8 cellular contexts compared by ENCODE assay signal in the genomic region with DNA sequence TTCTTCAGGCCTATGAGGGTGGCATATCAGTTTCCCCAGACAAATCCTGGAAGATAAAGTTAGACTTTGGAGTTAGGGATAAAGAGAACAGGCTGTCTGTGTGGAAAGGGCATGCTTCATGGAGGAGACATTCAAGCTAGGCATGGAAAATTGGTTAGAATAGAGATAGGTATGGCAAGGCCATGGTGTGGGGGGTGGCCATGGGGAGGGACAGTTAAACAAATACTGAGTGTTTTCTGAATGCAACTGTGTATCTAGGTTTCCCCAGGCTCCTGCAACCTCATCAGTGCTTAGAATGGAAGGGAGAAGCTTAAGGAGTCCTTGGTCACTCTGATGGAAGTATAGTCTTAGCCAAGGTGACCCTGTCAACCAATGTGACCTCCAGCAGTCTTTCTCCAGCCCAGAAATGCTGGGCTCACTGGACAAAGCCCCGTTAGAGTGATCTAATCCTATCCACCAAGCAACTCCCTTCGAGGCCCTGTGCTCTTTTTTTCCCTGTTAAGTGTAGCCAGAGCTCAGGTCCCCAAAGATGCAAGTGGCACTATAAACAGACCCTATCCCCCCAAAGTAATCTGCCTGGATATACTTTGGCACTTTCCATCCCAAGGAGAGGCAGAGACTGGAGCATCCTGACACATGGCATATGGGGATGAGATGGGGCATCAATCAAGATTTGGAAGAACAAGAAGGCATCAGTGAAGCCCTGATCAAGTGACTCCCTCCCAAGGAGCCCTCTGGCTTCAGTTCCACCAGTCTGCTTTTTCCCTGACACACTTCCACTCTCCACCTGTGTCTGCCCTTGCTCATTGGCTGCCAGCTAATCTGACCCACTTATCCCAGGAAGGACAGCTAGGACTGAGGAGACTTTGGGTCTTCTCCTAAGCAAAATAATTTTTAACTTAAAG. TPM values are rescaled to one million over a fixed set of nuclear protein-coding genes. Genes with fewer than 3 reads are reported as not detected.
A peak's percentile ranks its signal among the peaks of the same experiment; 100 is the strongest.
DNase-seq lines count a peak whose midpoint lies in the region; ATAC-seq, FAIRE-seq and TF ChIP-seq lines count a peak whose summit lies in the region.

No MANE protein-coding gene starts in this region.

- no peak for TF ChIP-seq CTCF in AG09309 (IDR thresholded peaks at IDR 0.05; ENCODE audit: control insufficient read depth, insufficient read depth, low read depth, low read length, missing control alignments)
- TF ChIP-seq CTCF in keratinocyte (optimal IDR thresholded peaks at IDR 0.05 in 1 of 3, IDR thresholded peaks at IDR 0.05 in 1 of 3, conservative IDR thresholded peaks at IDR 0.05 in 1 of 3; ENCODE audit: extremely low read depth in 1 of 3, insufficient read depth in 2 of 3, low read length in 3 of 3), result no peak

- no peaks in the 10 kb centered on the region for H3K27me3 ChIP-seq in keratinocyte (ENCODE audit: control insufficient read depth, extremely low read depth, insufficient read depth, low read length)

- H3K36me3 Mint-ChIP-seq in activated naive CD8-positive, alpha-beta T cell, result peaks cover 2% of the 10 kb centered on the region

- FAIRE-seq in keratinocyte (lab: Jason Lieb, UNC), result peak; percentile 52

- peaks cover 47% of the 10 kb centered on the region for H3K4me1 Mint-ChIP-seq in activated naive CD8-positive, alpha-beta T cell (ENCODE audit: low read depth)

- no peaks in the 10 kb centered on the region for H3K27me3 Mint-ChIP-seq in activated naive CD8-positive, alpha-beta T cell

- H3K9ac ChIP-seq in keratinocyte (ENCODE audit: control insufficient read depth, extremely low read depth, insufficient read depth, low read length), result peak overlapping the region; percentile 82

- peak; percentile 8 for ATAC-seq in HG02642 (IDR thresholded peaks at IDR 0.05; ENCODE audit: poor library complexity, unreplicated experiment)

- no peaks in the 10 kb centered on the region for H3K9me1 ChIP-seq in keratinocyte (ENCODE audit: control insufficient read depth, extremely low read depth, insufficient read depth, low read length)

- peaks cover 9% of the 10 kb centered on the region for H3K79me2 ChIP-seq in keratinocyte (ENCODE audit: control insufficient read depth, insufficient read depth, low read length)

- peak overlapping the region; percentile 94 for H3K27ac Mint-ChIP-seq in activated naive CD8-positive, alpha-beta T cell

- H3K27ac ChIP-seq in keratinocyte (ENCODE audit: control insufficient read depth, insufficient read depth, low read length), result peak overlapping the region; percentile 96

- dilution Hi-C loops in keratinocyte (cut with MboI; ENCODE audit: extremely low pct_ligation_motif_present, low sequenced_read_pairs), result no loop called here

- H3K4me2 ChIP-seq in keratinocyte (ENCODE audit: control insufficient read depth, extremely low read depth, insufficient read depth, low read depth, low read length), result peak overlapping the region; percentile 84

- peaks cover 3 to 11% of the 10 kb centered on the region in 2 experiments for H3K36me3 ChIP-seq in keratinocyte (ENCODE audit: control insufficient read depth in 2 of 2, extremely low read depth in 1 of 2, insufficient read depth in 2 of 2, low read length in 2 of 2)

- H2AFZ ChIP-seq in keratinocyte (ENCODE audit: control insufficient read depth, low read length), result no peak overlapping the region

- peak overlapping the region; percentile 81 for H3K4me3 Mint-ChIP-seq in activated naive CD8-positive, alpha-beta T cell

- DNase-seq in AG09309 (ENCODE audit: low read depth) (no peak), keratinocyte (ENCODE audit: low read depth, low spot score) (no peak), hippocampal formation (lab: John Stamatoyannopoulos, UW) (no peak), anterior cingulate cortex (lab: John Stamatoyannopoulos, UW) (no peak), AG08396 (ENCODE audit: low spot score) (no peak)
- no peak for DNase-seq in stimulated activated CD4-positive, alpha-beta T cell treated with anti-CD3 and anti-CD28 coated beads, Interleukin-4, amount 100 ng/mL, for 1 hour

- no peaks in the 10 kb centered on the region for H3K9me3 ChIP-seq in keratinocyte (ENCODE audit: control insufficient read depth, low read depth, low read length)

- H3K4me3 ChIP-seq in AG09309 (ENCODE audit: control insufficient read depth, low read depth, low read length) (peak overlapping the region; percentile 22), keratinocyte (ENCODE audit: control insufficient read depth in 2 of 3, extremely low read depth in 1 of 3, insufficient read depth in 2 of 3, low read depth in 1 of 3, low read length in 3 of 3) (peak overlapping the region; percentile 46 to 65 (median 61))

- no peaks in the 10 kb centered on the region for H4K20me1 ChIP-seq in keratinocyte (ENCODE audit: control insufficient read depth, extremely low read depth, insufficient read depth, low read length)

- H3K9me3 Mint-ChIP-seq in activated naive CD8-positive, alpha-beta T cell (ENCODE audit: low read depth), result no peaks in the 10 kb centered on the region

- peaks cover 27% of the 10 kb centered on the region for H3K4me1 ChIP-seq in keratinocyte (ENCODE audit: control insufficient read depth, extremely low read depth, insufficient read depth, low read length)

RNA-seq across cellular contexts. Expression of gene PKM, which starts 5.6 kb away (rescaled TPM):
- 3,138 to 3,414 TPM (median 3,352 TPM) in 3 replicates for polyA plus RNA-seq in keratinocyte
- 1,668 TPM for polyA plus RNA-seq in keratinocyte (2011; ENCODE audit: low read depth)
- 2,535 and 3,357 TPM in 2 replicates for polyA plus RNA-seq in keratinocyte (2011; cell fraction: cytosol; rRNA removed)
- 3,051 and 3,212 TPM in 2 replicates for polyA plus RNA-seq in keratinocyte (2011; cell fraction: nucleus; rRNA removed)
- polyA plus RNA-seq in keratinocyte (2012; ENCODE audit: low replicate concordance), result 1,288 and 3,147 TPM in 2 replicates
- 3,399 to 4,327 TPM (median 3,658 TPM) in 3 replicates for polyA minus RNA-seq in keratinocyte
- 3,179 TPM for polyA minus RNA-seq in keratinocyte (2011; cell fraction: cytosol; rRNA and poly(A)+ RNA removed)
- polyA minus RNA-seq in keratinocyte (2011; cell fraction: nucleus; rRNA and poly(A)+ RNA removed), result 1,903 and 2,240 TPM in 2 replicates

RNA-seq across cellular contexts. Expression of gene PARP6, which starts 35.7 kb away (rescaled TPM):
- 36.8 to 55.4 TPM (median 51.0 TPM) in 3 replicates for polyA plus RNA-seq in keratinocyte
- 19.4 TPM for polyA plus RNA-seq in keratinocyte (2011; ENCODE audit: low read depth)
- polyA plus RNA-seq in keratinocyte (2011; cell fraction: cytosol; rRNA removed), result 36.0 and 39.2 TPM in 2 replicates
- 150 and 170 TPM in 2 replicates for polyA plus RNA-seq in keratinocyte (2011; cell fraction: nucleus; rRNA removed)
- polyA plus RNA-seq in keratinocyte (2012; ENCODE audit: low replicate concordance), result 24.1 and 47.9 TPM in 2 replicates
- 39.9 to 51.6 TPM (median 42.5 TPM) in 3 replicates for polyA minus RNA-seq in keratinocyte
- 15.7 TPM for polyA minus RNA-seq in keratinocyte (2011; cell fraction: cytosol; rRNA and poly(A)+ RNA removed)
- 16.6 and 29.8 TPM in 2 replicates for polyA minus RNA-seq in keratinocyte (2011; cell fraction: nucleus; rRNA and poly(A)+ RNA removed)

RNA-seq across cellular contexts. Expression of gene GRAMD2A, which starts 39.0 kb away (rescaled TPM):
- polyA plus RNA-seq in keratinocyte, result 2.5 to 7.8 TPM (median 5.7 TPM) in 3 replicates
- polyA plus RNA-seq in keratinocyte (2011; ENCODE audit: low read depth), result 2.1 TPM
- polyA plus RNA-seq in keratinocyte (2011; cell fraction: cytosol; rRNA removed), result 4.8 and 5.3 TPM in 2 replicates
- 10.8 and 11.8 TPM in 2 replicates for polyA plus RNA-seq in keratinocyte (2011; cell fraction: nucleus; rRNA removed)
- polyA plus RNA-seq in keratinocyte (2012; ENCODE audit: low replicate concordance), result 1.9 and 5.2 TPM in 2 replicates
- polyA minus RNA-seq in keratinocyte, result 2.4 to 11.3 TPM (median 6.0 TPM) in 3 replicates
- 3.3 TPM for polyA minus RNA-seq in keratinocyte (2011; cell fraction: cytosol; rRNA and poly(A)+ RNA removed)
- polyA minus RNA-seq in keratinocyte (2011; cell fraction: nucleus; rRNA and poly(A)+ RNA removed), result 3.3 and 9.9 TPM in 2 replicates
